ENCODE assay signal across 20 cellular contexts in genomic region chr5:145536133-145536532, GRCh38.
DNase-seq lines count a peak whose midpoint lies in the region; ATAC-seq, FAIRE-seq and TF ChIP-seq lines count a peak whose summit lies in the region.
"Had no signal": no experiment of that assay in that cellular context is flagged by ENCODE, and none has a peak within 500 bp of the region (broad histone marks: within the 10 kb centered on the region; RNA-seq: fewer than 3 reads in every experiment).

No MANE protein-coding gene starts in this region.

- H3K4me1 Mint-ChIP-seq in activated CD4-positive, alpha-beta T cell treated with anti-CD3 and anti-CD28 coated beads for 36 hours, result no peaks in the 10 kb centered on the region

- CTCF ChIA-PET in activated CD4-positive, alpha-beta T cell treated with anti-CD3 and anti-CD28 coated beads for 36 hours (lab: Charles Lee), result no interaction called here

- H3K27me3 ChIP-seq in small intestine (ENCODE audit: control insufficient read depth in 2 of 2, insufficient read depth in 2 of 2, low read length in 2 of 2) (no peaks in the 10 kb centered on the region), colonic mucosa (no peaks in the 10 kb centered on the region)
- H3K27me3 ChIP-seq: BLaER1, SJCRH30 had no signal

- no peaks in the 10 kb centered on the region for H3K36me3 Mint-ChIP-seq in activated CD4-positive, alpha-beta T cell treated with anti-CD3 and anti-CD28 coated beads for 36 hours (ENCODE audit: low read depth)
- H3K36me3 Mint-ChIP-seq: CD8-positive, alpha-beta T cell had no signal

- 51 to 59% (median 57%) methylated on average over 4 of the region's 4 CpGs for WGBS in small intestine, 3 donors

- DNase-seq in H54 (ENCODE audit: insufficient read length, low spot score), result no peak
- peak; percentile 8 for DNase-seq in amniotic epithelial cell (ENCODE audit: low read depth)
- peak; percentile 14 for DNase-seq in iris pigment epithelial cell (ENCODE audit: low read depth)
- DNase-seq in small intestine, result peak; percentile 58
- DNase-seq in central memory CD4-positive, alpha-beta T cell, result no peak
- DNase-seq in colonic mucosa, result no peak
- DNase-seq in activated CD4-positive, alpha-beta T cell treated with anti-CD3 and anti-CD28 coated beads for 36 hours, result no peak
- DNase-seq in DMS114 treated with DMSO at 0.1 percent for 48 hours (lab: John Stamatoyannopoulos, UW; ENCODE audit: unreplicated experiment), result no peak
- DNase-seq: CD8-positive, alpha-beta T cell; GOT3; Kasumi-1; NCI-H1105 treated with DMSO at 0.1 percent for 48 hours; NCI-H187; NCI-H345; NCI-H526 treated with DMSO at 0.1 percent for 48 hours; OCI-M1; SJCRH30 had no signal

- H3K4me3 ChIP-seq in small intestine (ENCODE audit: low read depth in 1 of 2, low read length in 2 of 2) (no peak overlapping the region), colonic mucosa (no peak overlapping the region)
- H3K4me3 ChIP-seq: BLaER1, SJCRH30 had no signal

- H3K27ac ChIP-seq in small intestine (ENCODE audit: low read depth in 1 of 2, low read length in 1 of 2) (no peak overlapping the region), colonic mucosa (no peak overlapping the region)
- H3K27ac ChIP-seq: BLaER1, RWPE1, SJCRH30 had no signal

- H3K4me1 ChIP-seq in small intestine (ENCODE audit: control insufficient read depth in 2 of 2, insufficient read depth in 1 of 2, low read depth in 1 of 2, low read length in 1 of 2) (peaks cover 0 to 1% of the 10 kb centered on the region in 2 donors), colonic mucosa (no peaks in the 10 kb centered on the region)
- H3K4me1 ChIP-seq: BLaER1, SJCRH30 had no signal

- POLR2A ChIA-PET in activated CD4-positive, alpha-beta T cell treated with anti-CD3 and anti-CD28 coated beads for 36 hours (lab: Charles Lee), result no interaction called here

- H3K9me3 Mint-ChIP-seq in activated CD4-positive, alpha-beta T cell treated with anti-CD3 and anti-CD28 coated beads for 36 hours (ENCODE audit: low read depth), result peaks cover 2% of the 10 kb centered on the region

- no peak for ATAC-seq in activated CD4-positive, alpha-beta T cell treated with anti-CD3 and anti-CD28 coated beads for 36 hours
- ATAC-seq: CD8-positive, alpha-beta T cell had no signal

- FAIRE-seq in H54 (lab: Jason Lieb, UNC) (peak; percentile 6), small intestine (lab: Jason Lieb, UNC) (no peak)
- FAIRE-seq: GM12892 had no signal

- H3K9me3 ChIP-seq in small intestine (ENCODE audit: control insufficient read depth, low read depth), result no peaks in the 10 kb centered on the region
- no peaks in the 10 kb centered on the region for H3K9me3 ChIP-seq in colonic mucosa
- H3K9me3 ChIP-seq: SJCRH30 had no signal

- H3K9ac ChIP-seq in colonic mucosa (ENCODE audit: low read depth in 2 of 2, low read length in 2 of 2), result no peak overlapping the region
- H3K9ac ChIP-seq: BLaER1 had no signal

- no peak overlapping the region for H3K4me3 Mint-ChIP-seq in activated CD4-positive, alpha-beta T cell treated with anti-CD3 and anti-CD28 coated beads for 36 hours
- H3K4me3 Mint-ChIP-seq: CD8-positive, alpha-beta T cell had no signal

- intact Hi-C loops in colonic mucosa (cut with DNase I), result no loop called here
- intact Hi-C loops in activated CD4-positive, alpha-beta T cell treated with anti-CD3 and anti-CD28 coated beads for 36 hours (cut with DNase I, micrococcal nuclease), result no loop called here

- TF ChIP-seq POLR2A in H54 (IDR thresholded peaks at IDR 0.05; ENCODE audit: low read depth, low read length), result no peak

- TF ChIP-seq CTCF in colonic mucosa (IDR thresholded peaks at IDR 0.05), result no peak

- H3K27ac Mint-ChIP-seq in activated CD4-positive, alpha-beta T cell treated with anti-CD3 and anti-CD28 coated beads for 36 hours, result no peak overlapping the region
- H3K27ac Mint-ChIP-seq: CD8-positive, alpha-beta T cell had no signal

- no peaks in the 10 kb centered on the region for H3K27me3 Mint-ChIP-seq in activated CD4-positive, alpha-beta T cell treated with anti-CD3 and anti-CD28 coated beads for 36 hours

- H3K36me3 ChIP-seq in small intestine (ENCODE audit: control insufficient read depth in 2 of 2, insufficient read depth in 2 of 2, low read length in 2 of 2) (no peaks in the 10 kb centered on the region), colonic mucosa (no peaks in the 10 kb centered on the region)
- H3K36me3 ChIP-seq: BLaER1, SJCRH30 had no signal

Comparison
In these comparisons a context has a peak if more than half of its experiments do, and no peak if none do; other contexts are left out.
1. DNase-seq: peak in amniotic epithelial cell (single experiment), iris pigment epithelial cell (single experiment) and small intestine (single experiment); none in H54 (single experiment), central memory CD4-positive, alpha-beta T cell (single experiment), colonic mucosa (single experiment), activated CD4-positive, alpha-beta T cell treated with anti-CD3 and anti-CD28 coated beads for 36 hours (single experiment) and DMS114 treated with DMSO at 0.1 percent for 48 hours (single experiment).